In genomic region chr1:39672551-39672947, GRCh38 we compare ENCODE assay signal across 10 cellular contexts. TPM values are rescaled to one million over a fixed set of nuclear protein-coding genes. Genes with fewer than 3 reads are reported as not detected.
DNase-seq lines count a peak whose midpoint lies in the region; ATAC-seq and TF ChIP-seq lines count a peak whose summit lies in the region.
"Had no signal": no experiment of that assay in that cellular context is flagged by ENCODE, and none has a peak within 500 bp of the region (broad histone marks: within the 10 kb centered on the region; RNA-seq: fewer than 3 reads in every experiment).

No MANE protein-coding gene starts in this region.

- H3F3A ChIP-seq in neural cell (ENCODE audit: insufficient read depth, low read length, poor library complexity, severe bottlenecking), result no peaks in the 10 kb centered on the region

- H3K9ac ChIP-seq in neural cell (ENCODE audit: low read length), result peak overlapping the region; percentile 62

- H3K9me3 ChIP-seq in neural cell (ENCODE audit: low read length), result no peaks in the 10 kb centered on the region

- H3K4me2 ChIP-seq in neural cell (ENCODE audit: low read length), result no peak overlapping the region

- peak; percentile 74 for ATAC-seq in SK-N-SH treated with all-trans-retinoic acid at 6 μM for 48 hours
- no peak for ATAC-seq in GM19035 (IDR thresholded peaks at IDR 0.05; ENCODE audit: unreplicated experiment)
- no peak for ATAC-seq in HG02642 (IDR thresholded peaks at IDR 0.05; ENCODE audit: poor library complexity, unreplicated experiment)
- ATAC-seq in GM21737 (IDR thresholded peaks at IDR 0.05; ENCODE audit: unreplicated experiment), result no peak
- ATAC-seq in HG03045 (IDR thresholded peaks at IDR 0.05; ENCODE audit: unreplicated experiment), result no peak

- intact Hi-C loops in dorsolateral prefrontal cortex (cut with DNase I), result no loop called here

- TF ChIP-seq EP300 in neural cell (conservative IDR thresholded peaks at IDR 0.05; ENCODE audit: poor library complexity, severe bottlenecking), result no peak

- no peaks in the 10 kb centered on the region for H3K79me2 ChIP-seq in neural cell (replicated peaks; ENCODE audit: insufficient read depth, low read length)

- in situ Hi-C loops in GM13976 (cut with MboI; ENCODE audit: low sequenced_read_pairs, unreplicated experiment), result no loop called here

- no peaks in the 10 kb centered on the region for H3K9me2 ChIP-seq in neural cell (ENCODE audit: insufficient read depth, low read length)

- H2AFZ ChIP-seq in neural cell (ENCODE audit: low read depth, low read length), result no peak overlapping the region

- DNase-seq in GM13976 (ENCODE audit: low spot score) (peak; percentile 71), dorsolateral prefrontal cortex (peak in 3 of 10 donors; percentile 31 to 53 (median 43))

- TF ChIP-seq CTCF in GM13976 (IDR thresholded peaks at IDR 0.05; ENCODE audit: borderline replicate concordance, control extremely low read depth, extremely low read depth, insufficient read depth, missing control alignments) (peak; percentile 49), dorsolateral prefrontal cortex (IDR thresholded peaks at IDR 0.05 in 54 of 56, conservative IDR thresholded peaks at IDR 0.05 in 2 of 56; ENCODE audit: low read depth in 1 of 56, partially characterized antibody in 56 of 56) (peak in 49 of 56 donors; percentile 14 to 64 (median 43)), neural cell (IDR thresholded peaks at IDR 0.05; ENCODE audit: poor library complexity, severe bottlenecking) (peak; percentile 30)

- H3K27me3 ChIP-seq in dorsolateral prefrontal cortex, result peaks cover 0 to 9% (median 0%) of the 10 kb centered on the region in 45 donors
- peaks cover 51% of the 10 kb centered on the region for H3K27me3 ChIP-seq in neural cell (ENCODE audit: insufficient read depth, low read depth, low read length)

- no peaks in the 10 kb centered on the region for H3K36me3 ChIP-seq in neural cell (ENCODE audit: insufficient read depth, low read length)

- H3K27ac ChIP-seq in dorsolateral prefrontal cortex, result peak overlapping the region in 50 of 59 donors; percentile 6 to 93 (median 79)
- H3K27ac ChIP-seq in neural cell (ENCODE audit: low read length), result no peak overlapping the region
- H3K27ac ChIP-seq: SK-N-MC had no signal

- TF ChIP-seq RAD21 in neural cell (conservative IDR thresholded peaks at IDR 0.05), result no peak

- H4K20me1 ChIP-seq in neural cell (ENCODE audit: insufficient read depth), result no peaks in the 10 kb centered on the region

- H3K4me3 ChIP-seq in dorsolateral prefrontal cortex, result peak overlapping the region; percentile 50 to 85 (median 68)
- peak overlapping the region; percentile 73 for H3K4me3 ChIP-seq in neural cell (ENCODE audit: low read length)

TF ChIP-seq in SK-N-SH treated with all-trans-retinoic acid at 6 μM for 48 hours, 23 proteins besides CTCF, POLR2A, EP300 and RAD21:
- no peak for TF ChIP-seq ESRRG (CRISPR knock-in tag; IDR thresholded peaks at IDR 0.05)
- TF ChIP-seq PPARA (CRISPR knock-in tag; IDR thresholded peaks at IDR 0.05; ENCODE audit: borderline replicate concordance), result no peak
- TF ChIP-seq ZC3H10 (CRISPR knock-in tag; IDR thresholded peaks at IDR 0.05), result no peak
- no peak for TF ChIP-seq ZNF565 (CRISPR knock-in tag; conservative IDR thresholded peaks at IDR 0.05; ENCODE audit: low read depth)
- TF ChIP-seq, protein P1, sequence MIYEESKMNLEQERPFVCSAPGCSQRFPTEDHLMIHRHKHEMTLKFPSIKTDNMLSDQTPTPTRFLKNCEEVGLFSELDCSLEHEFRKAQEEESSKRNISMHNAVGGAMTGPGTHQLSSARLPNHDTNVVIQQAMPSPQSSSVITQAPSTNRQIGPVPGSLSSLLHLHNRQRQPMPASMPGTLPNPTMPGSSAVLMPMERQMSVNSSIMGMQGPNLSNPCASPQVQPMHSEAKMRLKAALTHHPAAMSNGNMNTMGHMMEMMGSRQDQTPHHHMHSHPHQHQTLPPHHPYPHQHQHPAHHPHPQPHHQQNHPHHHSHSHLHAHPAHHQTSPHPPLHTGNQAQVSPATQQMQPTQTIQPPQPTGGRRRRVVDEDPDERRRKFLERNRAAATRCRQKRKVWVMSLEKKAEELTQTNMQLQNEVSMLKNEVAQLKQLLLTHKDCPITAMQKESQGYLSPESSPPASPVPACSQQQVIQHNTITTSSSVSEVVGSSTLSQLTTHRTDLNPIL (CRISPR knock-in tag; IDR thresholded peaks at IDR 0.05; ENCODE audit: low read depth), result no peak
- TF ChIP-seq ZNF8 (CRISPR knock-in tag; IDR thresholded peaks at IDR 0.05), result no peak
- no peak for TF ChIP-seq OSR1 (CRISPR knock-in tag; IDR thresholded peaks at IDR 0.05)
- TF ChIP-seq ISL1 (CRISPR knock-in tag; IDR thresholded peaks at IDR 0.05), result no peak
- TF ChIP-seq CSRNP3 (CRISPR knock-in tag; IDR thresholded peaks at IDR 0.05), result no peak
- no peak for TF ChIP-seq TOX (CRISPR knock-in tag; IDR thresholded peaks at IDR 0.05; ENCODE audit: borderline replicate concordance)
TF ChIP-seq in SK-N-SH treated with all-trans-retinoic acid at 6 μM for 48 hours: peak in this region for 0.

TF ChIP-seq in neural cell, 6 proteins besides CTCF, POLR2A, EP300 and RAD21:
- TF ChIP-seq MXI1 (conservative IDR thresholded peaks at IDR 0.05; ENCODE audit: poor library complexity, severe bottlenecking), result no peak
- no peak for TF ChIP-seq SMC3 (conservative IDR thresholded peaks at IDR 0.05; ENCODE audit: poor library complexity)
- TF ChIP-seq POLR2AphosphoS5 (IDR thresholded peaks at IDR 0.05), result no peak
- TF ChIP-seq TAF1 (IDR thresholded peaks at IDR 0.05; ENCODE audit: low read depth), result no peak
- TF ChIP-seq REST (IDR thresholded peaks at IDR 0.05; ENCODE audit: borderline replicate concordance), result no peak
- no peak for TF ChIP-seq EZH2 (IDR thresholded peaks at IDR 0.05; ENCODE audit: borderline replicate concordance, insufficient read depth, low read length, poor library complexity, severe bottlenecking)
TF ChIP-seq in neural cell: peak in this region for 0.

RNA-seq across cellular contexts. Expression of gene NT5C1A, which starts 0.6 kb away (rescaled TPM):
- total RNA-seq in dorsolateral prefrontal cortex, result 10 to 100 TPM in 118 of 120 experiments, 1 to 10 TPM in 2; 6.5 to 30.5 (median 16.7) TPM
- polyA plus RNA-seq in neural cell, result not detected in 2 replicates
- 1.0 TPM in 1 of 2 replicates, not detected in the other for polyA minus RNA-seq in neural cell

RNA-seq across cellular contexts. Expression of gene HPCAL4, which starts 18.7 kb away (rescaled TPM):
- 100 to 1,000 TPM in 102 of 120 experiments, 10 to 100 TPM in 18; 40.8 to 217 (median 131) TPM for total RNA-seq in dorsolateral prefrontal cortex
- 53.2 and 60.0 TPM in 2 replicates for polyA plus RNA-seq in neural cell
- 83.6 and 89.4 TPM in 2 replicates for polyA minus RNA-seq in neural cell

RNA-seq across cellular contexts. Expression of gene HEYL, which starts 33.1 kb away (rescaled TPM):
- 10 to 100 TPM in 6 of 120 experiments, 1 to 10 TPM in 114; 1.6 to 14.9 (median 4.3) TPM for total RNA-seq in dorsolateral prefrontal cortex
- polyA plus RNA-seq in neural cell, result not detected in 2 replicates
- polyA minus RNA-seq in neural cell, result not detected in 2 replicates
- total RNA-seq: mononuclear cell had no signal
